8 cellular contexts compared by ENCODE assay signal in genomic region chr9:136865768-136866103, GRCh38. TPM values are rescaled to one million over a fixed set of nuclear protein-coding genes. Genes with fewer than 3 reads are reported as not detected.
DNase-seq lines count a peak whose midpoint lies in the region; ATAC-seq and TF ChIP-seq lines count a peak whose summit lies in the region.

No MANE protein-coding gene starts in this region.

- H3K4me3 Mint-ChIP-seq in Calu3 (ENCODE audit: low read depth, unreplicated experiment), result peak overlapping the region; percentile 74

- no peaks in the 10 kb centered on the region for H4K20me1 ChIP-seq in fibroblast of lung (ENCODE audit: control insufficient read depth, extremely low read depth, insufficient read depth, low read length)

- CTCF ChIA-PET in Calu3 (lab: Charles Lee), result no interaction called here
- CTCF ChIA-PET in Panc1 (lab: Charles Lee), result no interaction called here

- intact Hi-C loops in Calu3 (cut with micrococcal nuclease; ENCODE audit: unreplicated experiment), result no loop called here
- intact Hi-C loops in Panc1 (cut with micrococcal nuclease; ENCODE audit: unreplicated experiment), result no loop called here
- intact Hi-C loops in ovary (cut with DNase I), result loop anchor here in 1 of 4 donors (2.0 kb wide), 1 partner anchor 63 kb away; no protein-coding TSS in a partner anchor
- intact Hi-C loops in posterior vena cava (cut with DNase I), result no loop called here

- H3K4me1 ChIP-seq in Panc1 (ENCODE audit: control insufficient read depth, insufficient read depth, low read length) (peaks cover 7% of the 10 kb centered on the region; the same call in 1 of the 2 replicates), fibroblast of lung (ENCODE audit: control insufficient read depth, extremely low read depth, insufficient read depth, low read length) (peaks cover 4% of the 10 kb centered on the region), ovary (ENCODE audit: insufficient read depth) (peaks cover 8% of the 10 kb centered on the region)

- H3K4me3 ChIP-seq in Panc1 (ENCODE audit: low read depth in 2 of 2, low read length in 2 of 2) (peak overlapping the region; percentile 61 to 62), fibroblast of lung (replicated peaks in 1 of 4; ENCODE audit: control extremely low read depth in 1 of 4, insufficient read depth in 1 of 4, low read depth in 3 of 4, low read length in 4 of 4) (peak overlapping the region; percentile 67 to 81 (median 75)), ovary (peak overlapping the region; percentile 99)

- no TSS peak for BruUV-seq in Calu3 (replicated peaks; lab: Mats Ljungman, UMichigan)
- BruUV-seq in Panc1 (replicated peaks; lab: Mats Ljungman, UMichigan), result no TSS peak

- H3K36me3 ChIP-seq in Panc1 (ENCODE audit: control insufficient read depth, insufficient read depth, low read length), result no peaks in the 10 kb centered on the region; the same call in 1 of the 2 replicates
- H3K36me3 ChIP-seq in fibroblast of lung (ENCODE audit: control insufficient read depth, insufficient read depth, low read length), result peaks cover 21% of the 10 kb centered on the region
- H3K36me3 ChIP-seq in ovary, result no peaks in the 10 kb centered on the region

- no peaks in the 10 kb centered on the region for H3K4me1 Mint-ChIP-seq in Calu3 (ENCODE audit: low read depth, unreplicated experiment)

- TF ChIP-seq POLR2A in ovary (IDR thresholded peaks at IDR 0.05), result no peak

- WGBS in ovary, 3 donors, result 0 to 3% (median 3%) methylated on average over 8 to 20 of the region's 20 CpGs

- ATAC-seq in Panc1, result peak; percentile 35

- no peak for TF ChIP-seq CTCF in Calu3 (IDR thresholded peaks at IDR 0.05; ENCODE audit: unreplicated experiment)
- TF ChIP-seq CTCF in Panc1 (IDR thresholded peaks at IDR 0.05), result no peak
- TF ChIP-seq CTCF in fibroblast of lung (conservative IDR thresholded peaks at IDR 0.05 in 1 of 2, IDR thresholded peaks at IDR 0.05 in 1 of 2; ENCODE audit: low read depth in 1 of 2, low read length in 2 of 2), result no peak
- TF ChIP-seq CTCF in ovary (IDR thresholded peaks at IDR 0.05), result no peak

- H3K9me3 ChIP-seq in Panc1 (ENCODE audit: control insufficient read depth, insufficient read depth, low read depth, low read length) (no peaks in the 10 kb centered on the region), fibroblast of lung (ENCODE audit: control insufficient read depth, insufficient read depth, low read depth, low read length) (no peaks in the 10 kb centered on the region), ovary (no peaks in the 10 kb centered on the region)

- peak overlapping the region; percentile 24 for H3K27ac Mint-ChIP-seq in Calu3 (ENCODE audit: unreplicated experiment)

- DNase-seq in Calu3, result no peak
- no peak for DNase-seq in Panc1 (ENCODE audit: low read depth, low spot score)
- no peak for DNase-seq in fibroblast of lung (ENCODE audit: low read depth in 2 of 2)
- peak in 4 of 5 donors; percentile 44 to 68 (median 56) for DNase-seq in ovary
- no peak for DNase-seq in posterior vena cava (ENCODE audit: low spot score)
- no peak for DNase-seq in CD1c-positive myeloid dendritic cell (ENCODE audit: extremely low spot score)
- DNase-seq in NCI-H446 (lab: John Stamatoyannopoulos, UW), result no peak
- no peak for DNase-seq in ACHN

- H3K4me2 ChIP-seq in fibroblast of lung (ENCODE audit: extremely low read depth, insufficient read depth, low read length), result peak overlapping the region; percentile 13

- in situ Hi-C loops in Panc1 (cut with HindIII; ENCODE audit: low pct_unique_long_range_greater_than_20kb, low sequenced_read_pairs) (no loop called here), ACHN (cut with HindIII; ENCODE audit: low pct_ligation_motif_present, low pct_unique_long_range_greater_than_20kb, low sequenced_read_pairs) (no loop called here)

- no peak overlapping the region for H2AFZ ChIP-seq in fibroblast of lung (ENCODE audit: low read length)

- H3K9me3 Mint-ChIP-seq in Calu3 (ENCODE audit: low read depth, unreplicated experiment), result no peaks in the 10 kb centered on the region

- H3K36me3 Mint-ChIP-seq in Calu3 (ENCODE audit: insufficient read depth, unreplicated experiment), result peaks cover 31% of the 10 kb centered on the region

- H3K27me3 ChIP-seq in Panc1 (ENCODE audit: control insufficient read depth, insufficient read depth, low read length) (no peaks in the 10 kb centered on the region), fibroblast of lung (ENCODE audit: control insufficient read depth, insufficient read depth, low read length) (no peaks in the 10 kb centered on the region), ovary (no peaks in the 10 kb centered on the region)

- no peaks in the 10 kb centered on the region for H3K27me3 Mint-ChIP-seq in Calu3 (ENCODE audit: unreplicated experiment)

- POLR2A ChIA-PET in Panc1 (lab: Charles Lee), result interaction anchor here (1.0 kb wide), 1 partner anchor 20 kb away, joined by 4 read pairs; no protein-coding TSS in a partner anchor

- TF ChIP-seq EP300 in ovary (IDR thresholded peaks at IDR 0.05), result no peak

- H3K27ac ChIP-seq in Panc1 (ENCODE audit: low read length), result peak overlapping the region; percentile 66; the same call in 1 of the 2 replicates
- H3K27ac ChIP-seq in fibroblast of lung (ENCODE audit: insufficient read depth, low read length), result peak overlapping the region; percentile 77
- peak overlapping the region; percentile 61 to 65 for H3K27ac ChIP-seq in ovary

- H3K9ac ChIP-seq in fibroblast of lung (ENCODE audit: insufficient read depth, low read length), result peak overlapping the region; percentile 87

- H3K79me2 ChIP-seq in fibroblast of lung (ENCODE audit: control insufficient read depth, insufficient read depth, low read length), result peaks cover 18% of the 10 kb centered on the region

RNA-seq across cellular contexts. Expression of gene EDF1, which starts 0.4 kb away (rescaled TPM):
- 233 and 238 TPM in 2 replicates for total RNA-seq in Calu3 (2022)
- total RNA-seq in Panc1 (2021; ENCODE audit: unreplicated experiment), result 270 TPM
- 595 TPM for polyA plus RNA-seq in Panc1 (2012; ENCODE audit: insufficient read length)
- total RNA-seq in fibroblast of lung, result 279 and 317 TPM in 2 replicates
- 309 and 387 TPM in 2 replicates for polyA plus RNA-seq in fibroblast of lung
- polyA plus RNA-seq in fibroblast of lung (2012), result 523 and 567 TPM in 2 replicates
- polyA minus RNA-seq in fibroblast of lung (ENCODE audit: low replicate concordance), result 46.4 and 81.8 TPM in 2 replicates
- total RNA-seq in ovary, result 100 to 1,000 TPM; 306 to 391 (median 336) TPM
- polyA plus RNA-seq in ovary, result 100 to 1,000 TPM; 154 to 444 TPM
- 100 to 1,000 TPM; 178 to 191 TPM for total RNA-seq in posterior vena cava

RNA-seq across cellular contexts. Expression of gene MAMDC4, which starts 13.6 kb away (rescaled TPM):
- total RNA-seq in Calu3 (2022), result 3.1 and 3.6 TPM in 2 replicates
- total RNA-seq in Panc1 (2021; ENCODE audit: unreplicated experiment), result 6.3 TPM
- 7.1 TPM for polyA plus RNA-seq in Panc1 (2012; ENCODE audit: insufficient read length)
- 3.3 and 4.6 TPM in 2 replicates for total RNA-seq in fibroblast of lung
- 0.30 and 0.37 TPM in 2 replicates for polyA plus RNA-seq in fibroblast of lung
- polyA plus RNA-seq in fibroblast of lung (2012), result 0.60 and 0.91 TPM in 2 replicates
- polyA minus RNA-seq in fibroblast of lung (ENCODE audit: low replicate concordance), result 1.1 TPM in 1 of 2 replicates, not detected in the other
- 10 to 100 TPM in 1 of 7 donors, 1 to 10 TPM in 6; 2.1 to 31.4 (median 2.5) TPM for total RNA-seq in ovary
- polyA plus RNA-seq in ovary, result 1 to 10 TPM in 1 of 2 donors, under 1 TPM in 1; 0.15 to 2.6 TPM
- total RNA-seq in posterior vena cava, result 1 to 10 TPM; 1.5 to 2.4 TPM

RNA-seq across cellular contexts. Expression of gene PHPT1, which starts 16.5 kb away (rescaled TPM):
- total RNA-seq in Calu3 (2022), result 44.1 and 48.7 TPM in 2 replicates
- 204 TPM for total RNA-seq in Panc1 (2021; ENCODE audit: unreplicated experiment)
- 307 TPM for polyA plus RNA-seq in Panc1 (2012; ENCODE audit: insufficient read length)
- total RNA-seq in fibroblast of lung, result 175 and 190 TPM in 2 replicates
- polyA plus RNA-seq in fibroblast of lung, result 99.6 and 108 TPM in 2 replicates
- 153 TPM in 2 replicates for polyA plus RNA-seq in fibroblast of lung (2012)
- 26.7 and 34.5 TPM in 2 replicates for polyA minus RNA-seq in fibroblast of lung (ENCODE audit: low replicate concordance)
- 100 to 1,000 TPM in 2 of 7 donors, 10 to 100 TPM in 5; 39.2 to 132 (median 86.9) TPM for total RNA-seq in ovary
- polyA plus RNA-seq in ovary, result 10 to 100 TPM; 18.1 to 57.6 TPM
- total RNA-seq in posterior vena cava, result 10 to 100 TPM; 71.7 to 87.9 TPM

RNA-seq across cellular contexts. Expression of gene TRAF2, which starts 20.6 kb away (rescaled TPM):
- total RNA-seq in Calu3 (2022) (47.8 and 50.5 TPM in 2 replicates), Panc1 (2021; ENCODE audit: unreplicated experiment) (48.7 TPM), fibroblast of lung (8.0 and 8.4 TPM in 2 replicates), ovary (10 to 100 TPM in 4 of 7 donors, 1 to 10 TPM in 3; 5.6 to 11.9 (median 10.3) TPM), posterior vena cava (10 to 100 TPM in 1 of 2 donors, 1 to 10 TPM in 1; 8.7 to 10.9 TPM)
- 43.7 TPM for polyA plus RNA-seq in Panc1 (2012; ENCODE audit: insufficient read length)
- polyA plus RNA-seq in fibroblast of lung (3.7 and 4.3 TPM in 2 replicates), ovary (1 to 10 TPM in 1 of 2 donors, under 1 TPM in 1; 0.83 to 7.6 TPM)
- 5.2 and 7.6 TPM in 2 replicates for polyA plus RNA-seq in fibroblast of lung (2012)
- polyA minus RNA-seq in fibroblast of lung (ENCODE audit: low replicate concordance), result 11.0 and 17.7 TPM in 2 replicates

RNA-seq across cellular contexts. Expression of gene AJM1, which starts 23.5 kb away (rescaled TPM):
- total RNA-seq in Calu3 (2022), result 2.9 and 3.2 TPM in 2 replicates
- 7.2 TPM for total RNA-seq in Panc1 (2021; ENCODE audit: unreplicated experiment)
- polyA plus RNA-seq in Panc1 (2012; ENCODE audit: insufficient read length), result 11.9 TPM
- 1.7 and 1.8 TPM in 2 replicates for total RNA-seq in fibroblast of lung
- 0.15 and 0.19 TPM in 2 replicates for polyA plus RNA-seq in fibroblast of lung
- polyA plus RNA-seq in fibroblast of lung (2012), result 1.4 and 1.5 TPM in 2 replicates
- 0.07 and 0.20 TPM in 2 replicates for polyA minus RNA-seq in fibroblast of lung (ENCODE audit: low replicate concordance)
- 1 to 10 TPM in 5 of 7 donors, under 1 TPM in 2; 0.48 to 2.4 (median 1.4) TPM for total RNA-seq in ovary
- under 1 TPM in 1 of 2 donors, not detected in 1; 0.93 TPM for polyA plus RNA-seq in ovary
- total RNA-seq in posterior vena cava, result 1 to 10 TPM; 4.7 to 5.9 TPM

Comparison
In these comparisons a context has a peak if more than half of its experiments do, and no peak if none do; other contexts are left out.
1. DNase-seq: peak in ovary (4 of 5); none in Calu3 (single experiment), Panc1 (single experiment), fibroblast of lung (0 of 2), posterior vena cava (single experiment), CD1c-positive myeloid dendritic cell (single experiment), NCI-H446 (0 of 2) and ACHN (single experiment).
2. Peak in every context shown above with its lines, with median percentiles within 50 percentile points of each other: H3K27ac ChIP-seq and H3K4me3 ChIP-seq.